In genomic region chrY:18753133-18753815, GRCh38 we compare ENCODE assay signal across 10 cellular contexts. TPM values are rescaled to one million over a fixed set of nuclear protein-coding genes. Genes with fewer than 3 reads are reported as not detected.
"Had no signal": no experiment of that assay in that cellular context is flagged by ENCODE, and none has a peak within 500 bp of the region (broad histone marks: within the 10 kb centered on the region; RNA-seq: fewer than 3 reads in every experiment).

No MANE protein-coding gene starts in this region.

RNA-seq across cellular contexts. Expression of gene HSFY2, which starts 20.3 kb away (rescaled TPM):
- total RNA-seq: suprapubic skin, temporal lobe, thoracic aorta, thyroid gland, transverse colon, upper lobe of right lung, ureter, urinary bladder, uterus, vagina had no signal
